In genomic region chr14:94041551-94042346, GRCh38 we compare ENCODE assay signal across 2 cellular contexts.
A peak's percentile ranks its signal among the peaks of the same experiment; 100 is the strongest.
TF ChIP-seq lines count a peak whose summit lies in the region.

No MANE protein-coding gene starts in this region.

TF ChIP-seq in IMR-90, 13 proteins besides CTCF, POLR2A, EP300 and RAD21:
- TF ChIP-seq USF2 (IDR thresholded peaks at IDR 0.05; ENCODE audit: low read depth, low read length) (0 out of 2 replicates have a peak, but pooled peaks have one; percentile 1), RFX5 (IDR thresholded peaks at IDR 0.05; ENCODE audit: low read depth, low read length) (no peak), CEBPB (IDR thresholded peaks at IDR 0.05; ENCODE audit: low read depth, low read length) (no peak), MXI1 (IDR thresholded peaks at IDR 0.05; ENCODE audit: borderline replicate concordance, low read depth, low read length) (0 out of 2 replicates have a peak, but pooled peaks have one; percentile 26)

TF ChIP-seq in WTC11, 78 proteins besides CTCF, POLR2A, EP300 and RAD21:
- TF ChIP-seq FOXJ3 (CRISPR knock-in tag; IDR thresholded peaks at IDR 0.05; ENCODE audit: borderline replicate concordance) (no peak), NR3C1 (CRISPR knock-in tag; conservative IDR thresholded peaks at IDR 0.05; ENCODE audit: low read depth) (no peak)
